8 cellular contexts compared by ENCODE assay signal in the genomic region with DNA sequence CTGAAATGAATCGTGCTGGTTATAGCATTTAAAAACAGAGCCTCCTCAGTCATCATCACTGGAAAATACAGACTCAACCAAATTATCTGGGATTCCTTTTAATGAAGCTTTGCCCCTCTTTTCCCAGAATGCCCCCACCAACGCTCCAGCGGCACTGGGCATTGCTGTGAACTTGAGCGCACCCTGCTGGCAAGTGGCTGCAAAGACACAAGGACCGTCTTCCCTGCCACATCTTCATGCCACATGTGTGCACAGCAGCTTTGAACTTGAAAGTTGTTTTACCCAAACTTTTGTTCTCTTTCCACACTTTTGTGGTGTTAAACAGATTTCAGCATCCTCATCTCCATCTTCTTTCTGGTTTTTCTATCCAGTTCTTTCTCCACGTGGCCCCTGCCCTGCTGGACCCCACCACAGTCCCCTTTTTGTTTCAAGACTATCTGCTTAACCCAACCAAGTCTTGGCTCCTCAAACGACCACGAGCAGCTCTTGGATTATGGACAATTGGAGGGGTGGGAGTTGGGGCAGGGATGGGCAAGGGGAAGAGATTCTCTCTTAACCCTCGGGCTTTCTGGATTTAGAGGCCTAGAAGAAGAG. TPM values are rescaled to one million over a fixed set of nuclear protein-coding genes. Genes with fewer than 3 reads are reported as not detected.
DNase-seq lines count a peak whose midpoint lies in the region; ATAC-seq and TF ChIP-seq lines count a peak whose summit lies in the region.

No MANE protein-coding gene starts in this region.

- no peaks in the 10 kb centered on the region for H3K9me3 ChIP-seq in ovary

- no peaks in the 10 kb centered on the region for H3K36me3 ChIP-seq in ovary

- no peak for TF ChIP-seq POLR2A in ovary (IDR thresholded peaks at IDR 0.05)

- H3K4me3 ChIP-seq in ovary: no peak overlapping the region

- TF ChIP-seq CTCF in ovary (IDR thresholded peaks at IDR 0.05): peak; percentile 29 to 44 (median 33)

- ATAC-seq in HG02678 (IDR thresholded peaks at IDR 0.05; ENCODE audit: unreplicated experiment): peak; percentile 63

- TF ChIP-seq EP300 in ovary (IDR thresholded peaks at IDR 0.05): no peak

- 21 to 27% (median 22%) methylated on average over 9 of the region's 9 CpGs for WGBS in ovary, 3 donors

- intact Hi-C loops in ovary (cut with DNase I): no loop called here

- DNase-seq in activated gamma-delta T cell treated with Interleukin-2 at 50 U/mL for 16 hours: peak; percentile 44
- no peak for DNase-seq in activated gamma-delta T cell (lab: John Stamatoyannopoulos, UW)
- DNase-seq in NCI-H69 (lab: John Stamatoyannopoulos, UW): peak; percentile 76
- DNase-seq in activated T-cell treated with anti-CD3 and anti-CD28 coated beads for 4 hours: peak; percentile 33
- DNase-seq in fibroblast of peridontal ligament (ENCODE audit: extremely low read depth): peak; percentile 19
- peak; percentile 31 to 60 (median 54) for DNase-seq in ovary
- no peak for DNase-seq in SKM-1 (lab: John Stamatoyannopoulos, UW; ENCODE audit: unreplicated experiment)

- no peaks in the 10 kb centered on the region for H3K27me3 ChIP-seq in ovary

- H3K27ac ChIP-seq in ovary: no peak overlapping the region

- H3K4me1 ChIP-seq in ovary (ENCODE audit: insufficient read depth): no peaks in the 10 kb centered on the region

RNA-seq across cellular contexts. Expression of a gene that starts 12.8 kb away (rescaled TPM):
- total RNA-seq in ovary: not detected
- polyA plus RNA-seq in ovary: under 1 TPM in 1 of 2 donors, not detected in 1; 0.15 TPM

Comparison
In these comparisons a context has a peak if more than half of its experiments do, and no peak if none do; other contexts are left out.
1. DNase-seq: peak in activated gamma-delta T cell treated with Interleukin-2 at 50 U/mL for 16 hours (single experiment), NCI-H69 (single experiment), activated T-cell treated with anti-CD3 and anti-CD28 coated beads for 4 hours (single experiment), fibroblast of peridontal ligament (single experiment) and ovary (5 of 5); none in activated gamma-delta T cell (single experiment) and SKM-1 (single experiment).